ENCODE assay signal across 8 cellular contexts in the genomic region with DNA sequence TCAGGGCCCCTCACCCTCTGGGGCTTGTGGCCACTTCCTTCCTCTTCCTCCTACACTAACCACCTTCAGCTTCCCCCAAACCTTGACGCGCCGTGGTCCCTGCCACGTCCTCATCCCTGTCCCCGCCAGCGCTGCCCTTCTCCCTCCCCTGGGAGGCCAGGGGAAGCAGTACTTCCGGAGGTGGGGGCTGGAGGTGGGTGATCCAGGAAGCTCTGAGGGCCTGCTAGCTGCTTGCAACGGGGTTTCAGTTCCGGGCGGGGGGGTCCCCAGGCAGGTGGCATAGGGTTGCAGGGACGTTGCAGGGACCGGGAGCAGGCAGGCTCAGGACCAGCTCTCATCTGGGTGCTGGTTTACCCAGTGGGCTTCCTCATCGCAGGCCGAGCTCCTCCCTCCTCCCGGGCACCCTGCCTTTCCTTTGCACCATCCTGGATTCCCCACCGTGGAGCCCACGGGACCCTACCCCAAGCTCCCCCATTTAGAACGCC.
DNase-seq lines count a peak whose midpoint lies in the region; ATAC-seq and TF ChIP-seq lines count a peak whose summit lies in the region.

No MANE protein-coding gene starts in this region.

- DNase-seq in GM12864 (ENCODE audit: low read depth), result no peak
- peak; percentile 15 for DNase-seq in activated T-helper 1 cell treated with Interleukin-2 at 50 U/mL for 16 hours (ENCODE audit: low read depth)
- no peak for DNase-seq in psoas muscle
- DNase-seq in dermis blood vessel endothelial cell, result no peak
- DNase-seq in PC-3, result no peak
- no peak for DNase-seq in Ammon's horn (ENCODE audit: low spot score)

- H3K36me3 ChIP-seq in Loucy (ENCODE audit: insufficient read depth, low read length) (peaks cover 9% of the 10 kb centered on the region), psoas muscle (ENCODE audit: insufficient read depth in 1 of 2, low read depth in 1 of 2) (no peaks in the 10 kb centered on the region), PC-3 (ENCODE audit: low read depth, low read length) (no peaks in the 10 kb centered on the region)

- H3K4me2 ChIP-seq in Loucy (ENCODE audit: low read depth, low read length, poor library complexity, severe bottlenecking) (peak overlapping the region; percentile 97), PC-3 (ENCODE audit: low read length) (no peak overlapping the region)

- peaks cover 4% of the 10 kb centered on the region; the same call in 1 of the 2 replicates for H3K9me3 ChIP-seq in Loucy (ENCODE audit: insufficient read depth, low read depth, low read length)
- H3K9me3 ChIP-seq in psoas muscle, result no peaks in the 10 kb centered on the region
- H3K9me3 ChIP-seq in PC-3 (ENCODE audit: low read length), result 0 out of 2 replicates have a peak, but pooled peaks cover 3% of the 10 kb centered on the region

- BruUV-seq in PC-3 (replicated peaks; lab: Mats Ljungman, UMichigan), result no TSS peak

- 47 to 63% (median 55%) methylated on average over 16 to 18 of the region's 18 CpGs for WGBS in psoas muscle, 3 donors

- H2AFZ ChIP-seq in Loucy (ENCODE audit: low read length) (no peak overlapping the region), PC-3 (ENCODE audit: low read length) (no peak overlapping the region)

- peaks cover 8% of the 10 kb centered on the region for H4K20me1 ChIP-seq in Loucy (ENCODE audit: insufficient read depth, low read length, poor library complexity, severe bottlenecking)
- H4K20me1 ChIP-seq in PC-3 (ENCODE audit: low read length), result no peaks in the 10 kb centered on the region

- H3K4me3 ChIP-seq in GM12864 (ENCODE audit: low read depth, low read length) (peak overlapping the region; percentile 47), Loucy (ENCODE audit: low read length, poor library complexity, severe bottlenecking) (peak overlapping the region; percentile 74), psoas muscle (peak overlapping the region; percentile 15), PC-3 (ENCODE audit: low read length) (no peak overlapping the region)

- H3F3A ChIP-seq in Loucy (ENCODE audit: low read depth) (peaks cover 4% of the 10 kb centered on the region; the same call in 1 of the 2 replicates), PC-3 (ENCODE audit: low read length, unreplicated experiment) (no peaks in the 10 kb centered on the region)

- H3K27ac ChIP-seq in psoas muscle (peak overlapping the region; percentile 60), PC-3 (ENCODE audit: low read length) (no peak overlapping the region)

- no peak for TF ChIP-seq CTCF in GM12864 (IDR thresholded peaks at IDR 0.05; ENCODE audit: low read depth, low read length, missing control alignments)
- no peak for TF ChIP-seq CTCF in Loucy (conservative IDR thresholded peaks at IDR 0.05; ENCODE audit: low read length)
- no peak for TF ChIP-seq CTCF in psoas muscle (IDR thresholded peaks at IDR 0.05)
- TF ChIP-seq CTCF in PC-3 (conservative IDR thresholded peaks at IDR 0.05; ENCODE audit: low read depth, low read length), result no peak

- H3K9ac ChIP-seq in Loucy (ENCODE audit: low read depth, low read length, poor library complexity, severe bottlenecking) (peak overlapping the region; percentile 89), PC-3 (ENCODE audit: low read length) (no peak overlapping the region)

- H3K4me1 ChIP-seq in Loucy (ENCODE audit: insufficient read depth, low read length, poor library complexity, severe bottlenecking), result peaks cover 80% of the 10 kb centered on the region
- H3K4me1 ChIP-seq in psoas muscle, result peaks cover 69% of the 10 kb centered on the region
- H3K4me1 ChIP-seq in PC-3 (ENCODE audit: insufficient read depth, low read length), result no peaks in the 10 kb centered on the region

- intact Hi-C loops in psoas muscle (cut with DNase I) (no loop called here), PC-3 (cut with micrococcal nuclease) (no loop called here)

- H3K9me2 ChIP-seq in Loucy (replicated peaks; ENCODE audit: low read depth, low read length), result no peaks in the 10 kb centered on the region
- no peaks in the 10 kb centered on the region for H3K9me2 ChIP-seq in PC-3 (replicated peaks; ENCODE audit: low read length)

- CTCF ChIA-PET in PC-3 (lab: Charles Lee), result no interaction called here

- H3K27me3 ChIP-seq in Loucy (ENCODE audit: insufficient read depth, low read length, poor library complexity, severe bottlenecking) (no peaks in the 10 kb centered on the region), psoas muscle (ENCODE audit: insufficient read depth in 3 of 3, low read length in 2 of 3) (no peaks in the 10 kb centered on the region), PC-3 (ENCODE audit: low read length) (no peaks in the 10 kb centered on the region)

- ATAC-seq in psoas muscle (no peak), HG02973 (IDR thresholded peaks at IDR 0.05; ENCODE audit: unreplicated experiment) (no peak), PC-3 (no peak)

- POLR2A ChIA-PET in PC-3 (lab: Charles Lee; ENCODE audit: unreplicated experiment), result no interaction called here

- peaks cover 94% of the 10 kb centered on the region for H3K79me2 ChIP-seq in Loucy (ENCODE audit: insufficient read depth, low read length)
- peaks cover 24% of the 10 kb centered on the region; the same call in 1 of the 2 replicates for H3K79me2 ChIP-seq in PC-3 (ENCODE audit: low read length)
